ENCODE assay signal across 8 cellular contexts in genomic region chr1:44714944-44715571, GRCh38. TPM values are rescaled to one million over a fixed set of nuclear protein-coding genes. Genes with fewer than 3 reads are reported as not detected.
DNase-seq lines count a peak whose midpoint lies in the region; ATAC-seq and TF ChIP-seq lines count a peak whose summit lies in the region.

No MANE protein-coding gene starts in this region.

- no peak overlapping the region for H2BK15ac ChIP-seq in neuronal stem cell (ENCODE audit: low read length)

- H3K14ac ChIP-seq in neuronal stem cell (ENCODE audit: low read length) = no peak overlapping the region

- no peak overlapping the region for H2BK12ac ChIP-seq in neuronal stem cell (ENCODE audit: low read length)

- intact Hi-C loops in aorta (cut with DNase I) = no loop called here

- H2AK5ac ChIP-seq in neuronal stem cell (ENCODE audit: low read depth, low read length) = no peak overlapping the region

- peaks cover 0 to 3% of the 10 kb centered on the region in 2 donors for H3K4me1 ChIP-seq in neuronal stem cell (ENCODE audit: control insufficient read depth in 2 of 2, insufficient read depth in 1 of 2, low read depth in 1 of 2, low read length in 2 of 2)
- H3K4me1 ChIP-seq in aorta (ENCODE audit: control insufficient read depth in 1 of 2, insufficient read depth in 2 of 2, low read length in 2 of 2) = no peaks in the 10 kb centered on the region

- peak; percentile 17 for DNase-seq in NK-92 treated with Interleukin-12 subunit alpha and Interleukin-12 subunit beta, amount 100 ng/mL, for 24 hours (lab: John Stamatoyannopoulos, UW)
- DNase-seq in NK-92 (lab: John Stamatoyannopoulos, UW; ENCODE audit: unreplicated experiment) = no peak
- peak; percentile 67 for DNase-seq in LHCN-M2 (ENCODE audit: low read depth)
- DNase-seq in RKO (ENCODE audit: low spot score) = peak; percentile 80
- peak; percentile 45 for DNase-seq in activated T-helper 1 cell treated with Interleukin-2 at 50 U/mL for 16 hours (ENCODE audit: low read depth)
- peak; percentile 85 for DNase-seq in fibroblast of pulmonary artery (ENCODE audit: low read depth)
- DNase-seq in neuronal stem cell (ENCODE audit: low spot score) = peak; percentile 61
- DNase-seq in aorta = peak in 1 of 2 donors; percentile 67

- no peak overlapping the region for H2BK5ac ChIP-seq in neuronal stem cell (ENCODE audit: low read length)

- H2BK120ac ChIP-seq in neuronal stem cell (ENCODE audit: low read depth, low read length) = no peak overlapping the region

- H3K4me3 ChIP-seq in fibroblast of pulmonary artery (replicated peaks; ENCODE audit: low read depth, low read length) (no peak overlapping the region), neuronal stem cell (ENCODE audit: low read length in 2 of 2) (no peak overlapping the region), aorta (ENCODE audit: low read length in 2 of 2) (no peak overlapping the region)

- H3K79me1 ChIP-seq in neuronal stem cell (ENCODE audit: low read depth, low read length) = no peaks in the 10 kb centered on the region

- H3K27me3 ChIP-seq in neuronal stem cell (ENCODE audit: control insufficient read depth in 3 of 3, insufficient read depth in 3 of 3, low read depth in 1 of 3, low read length in 3 of 3) (no peaks in the 10 kb centered on the region), aorta (ENCODE audit: control insufficient read depth in 1 of 2, insufficient read depth in 2 of 2, low read length in 1 of 2) (no peaks in the 10 kb centered on the region)

- peak; percentile 84 for ATAC-seq in aorta (ENCODE audit: low FRiP score)

- H3K23ac ChIP-seq in neuronal stem cell (ENCODE audit: low read depth, low read length, poor library complexity) = no peak overlapping the region

- H3K4me2 ChIP-seq in neuronal stem cell (ENCODE audit: insufficient read depth, low read length, poor library complexity, severe bottlenecking) = no peak overlapping the region

- peak overlapping the region; percentile 72 for H2AFZ ChIP-seq in neuronal stem cell (ENCODE audit: low read length)

- no peak overlapping the region for H4K8ac ChIP-seq in neuronal stem cell (ENCODE audit: low read depth, low read length)

- H3K36me3 ChIP-seq in neuronal stem cell (replicated peaks in 1 of 2; ENCODE audit: control insufficient read depth in 2 of 2, insufficient read depth in 2 of 2, low read length in 2 of 2) (no peaks in the 10 kb centered on the region), aorta (ENCODE audit: control insufficient read depth in 1 of 2, insufficient read depth in 2 of 2, low read length in 1 of 2) (no peaks in the 10 kb centered on the region)

- no peak overlapping the region for H3K9ac ChIP-seq in neuronal stem cell (ENCODE audit: low read depth, low read length, poor library complexity)

- H3K27ac ChIP-seq in neuronal stem cell (replicated peaks; ENCODE audit: low read length) (no peak overlapping the region), aorta (ENCODE audit: low read depth in 1 of 2, low read length in 2 of 2) (no peak overlapping the region)

- H3K4ac ChIP-seq in neuronal stem cell (ENCODE audit: low read length) = no peak overlapping the region

- WGBS in neuronal stem cell (ENCODE audit: extremely low coverage in 2 of 2, insufficient read length in 2 of 2, insufficient replicate concordance in 1 of 2), 2 donors = no CpG with 5 or more reads among the region's 9 CpGs
- 7% methylated on average over 9 of the region's 9 CpGs for WGBS in aorta, 2 donors

- peak; percentile 99 for TF ChIP-seq CTCF in fibroblast of pulmonary artery (IDR thresholded peaks at IDR 0.05; ENCODE audit: low read length, missing control alignments)

- H4K91ac ChIP-seq in neuronal stem cell (ENCODE audit: low read depth, low read length, poor library complexity) = no peak overlapping the region

- H3K18ac ChIP-seq in neuronal stem cell (ENCODE audit: low read length) = no peak overlapping the region

- no peaks in the 10 kb centered on the region for H3K9me3 ChIP-seq in neuronal stem cell (replicated peaks in 1 of 2; ENCODE audit: control insufficient read depth in 2 of 2, insufficient read depth in 1 of 2, low read depth in 1 of 2, low read length in 2 of 2)
- H3K9me3 ChIP-seq in aorta (ENCODE audit: control insufficient read depth, low read length) = no peaks in the 10 kb centered on the region

RNA-seq across cellular contexts. Expression of gene RNU5D-1, which starts 15.9 kb away (rescaled TPM):
- not detected in 2 replicates for total RNA-seq in LHCN-M2 (2014; rRNA removed)
- not detected for polyA plus RNA-seq in LHCN-M2 (2012)
- not detected for polyA plus RNA-seq in neuronal stem cell (2013, experiment 1 of 2)
- polyA plus RNA-seq in neuronal stem cell (2013, experiment 2 of 2) = not detected
- total RNA-seq in aorta = not detected
- not detected for polyA plus RNA-seq in aorta

RNA-seq across cellular contexts. Expression of gene KIF2C, which starts 24.6 kb away (rescaled TPM):
- total RNA-seq in LHCN-M2 (2014; rRNA removed) (95.3 and 99.3 TPM in 2 replicates), aorta (1 to 10 TPM in 1 of 2 donors, under 1 TPM in 1; 0.84 to 3.5 TPM)
- polyA plus RNA-seq in LHCN-M2 (2012) = 35.7 TPM
- 90.4 TPM for polyA plus RNA-seq in neuronal stem cell (2013, experiment 1 of 2)
- 92.2 TPM for polyA plus RNA-seq in neuronal stem cell (2013, experiment 2 of 2)
- 1 to 10 TPM in 1 of 2 donors, under 1 TPM in 1; 0.75 to 2.3 TPM for polyA plus RNA-seq in aorta

RNA-seq across cellular contexts. Expression of gene ARMH1, which starts 40.5 kb away (rescaled TPM):
- total RNA-seq in LHCN-M2 (2014; rRNA removed) = not detected in 2 replicates
- polyA plus RNA-seq in LHCN-M2 (2012) = 0.38 TPM
- 7.6 TPM for polyA plus RNA-seq in neuronal stem cell (2013, experiment 1 of 2)
- 7.7 TPM for polyA plus RNA-seq in neuronal stem cell (2013, experiment 2 of 2)
- 1 to 10 TPM; 1.5 to 6.7 TPM for total RNA-seq in aorta
- polyA plus RNA-seq in aorta = 1 to 10 TPM in 1 of 2 donors, under 1 TPM in 1; 0.63 to 2.0 TPM

RNA-seq across cellular contexts. Expression of gene TMEM53, which starts 40.8 kb away (rescaled TPM):
- 5.9 and 8.8 TPM in 2 replicates for total RNA-seq in LHCN-M2 (2014; rRNA removed)
- polyA plus RNA-seq in LHCN-M2 (2012) = 10.7 TPM
- 11.3 TPM for polyA plus RNA-seq in neuronal stem cell (2013, experiment 1 of 2)
- 11.9 TPM for polyA plus RNA-seq in neuronal stem cell (2013, experiment 2 of 2)
- 1 to 10 TPM; 5.4 to 6.6 TPM for total RNA-seq in aorta
- 1 to 10 TPM; 8.4 to 9.9 TPM for polyA plus RNA-seq in aorta

Comparison
In these comparisons a context has a peak if more than half of its experiments do, and no peak if none do; other contexts are left out.
1. RNA of gene KIF2C, which starts 24.6 kb away (total RNA-seq): 95.3 to 99.3 TPM in LHCN-M2; 0.84 to 3.5 TPM in aorta; every median in the first group is over 10 times any median in the second.